In the genomic region with DNA sequence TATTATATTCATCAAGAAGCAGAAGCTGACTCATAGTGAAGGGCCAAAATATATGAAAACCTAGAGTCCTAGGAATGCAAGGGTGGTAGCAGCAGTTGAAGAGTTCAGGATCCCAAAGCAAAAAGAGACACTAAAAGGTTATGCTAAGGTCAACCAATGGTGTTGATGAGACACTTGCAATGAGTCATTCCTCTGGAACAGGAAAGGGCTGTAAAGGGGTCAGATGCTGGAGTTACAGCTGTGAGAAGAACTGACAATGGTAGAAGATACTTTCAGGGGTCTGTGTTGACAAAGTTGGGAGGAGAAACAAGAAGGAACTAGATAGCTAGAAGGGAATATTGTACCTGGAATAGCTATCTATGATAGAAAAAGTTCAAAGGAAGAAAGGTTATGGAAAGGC, we compare ENCODE assay signal across 18 cellular contexts. TPM values are rescaled to one million over a fixed set of nuclear protein-coding genes. Genes with fewer than 3 reads are reported as not detected.
DNase-seq lines count a peak whose midpoint lies in the region; ATAC-seq, FAIRE-seq and TF ChIP-seq lines count a peak whose summit lies in the region.
"Had no signal": no experiment of that assay in that cellular context is flagged by ENCODE, and none has a peak within 500 bp of the region (broad histone marks: within the 10 kb centered on the region; RNA-seq: fewer than 3 reads in every experiment).

No MANE protein-coding gene starts in this region.

- H3K27ac ChIP-seq in astrocyte (ENCODE audit: low read depth, low read length) (no peak overlapping the region), substantia nigra (ENCODE audit: low read depth, low read length, poor library complexity, severe bottlenecking) (no peak overlapping the region)
- H3K27ac ChIP-seq: gastrocnemius medialis had no signal

- H3K4me3 Mint-ChIP-seq in astrocyte (ENCODE audit: unreplicated experiment) = no peak overlapping the region
- H3K4me3 Mint-ChIP-seq: activated CD4-positive, alpha-beta T cell treated with anti-CD3 and anti-CD28 coated beads, Interleukin-2, amount 10 ng/mL, durations not matched to agents 7 days and 5 days; dendritic cell treated with granulocyte-macrophage colony-stimulating factor and Interleukin-4, amounts not matched to agents 40 ng/mL and 50 ng/mL, for 4 days; immature natural killer cell; T-helper 2 cell treated with Interferon-gamma antibody and Interleukin-4, amounts not matched to agents 5 μg/mL and 100 μg/mL, for 36 hours had no signal

- H2AFZ ChIP-seq in astrocyte (ENCODE audit: low read depth, low read length) = no peak overlapping the region

- H3K36me3 Mint-ChIP-seq in astrocyte (ENCODE audit: low read depth, unreplicated experiment) = no peaks in the 10 kb centered on the region

- no peak overlapping the region for H3K27ac Mint-ChIP-seq in astrocyte (ENCODE audit: unreplicated experiment)
- H3K27ac Mint-ChIP-seq: activated CD4-positive, alpha-beta T cell treated with anti-CD3 and anti-CD28 coated beads, Interleukin-2, amount 10 ng/mL, durations not matched to agents 7 days and 5 days; dendritic cell treated with granulocyte-macrophage colony-stimulating factor and Interleukin-4, amounts not matched to agents 40 ng/mL and 50 ng/mL, for 4 days; immature natural killer cell; T-helper 2 cell treated with Interferon-gamma antibody and Interleukin-4, amounts not matched to agents 5 μg/mL and 100 μg/mL, for 36 hours had no signal

- H3K36me3 ChIP-seq in astrocyte (ENCODE audit: insufficient read depth, low read length) = peaks cover 2% of the 10 kb centered on the region
- H3K36me3 ChIP-seq: gastrocnemius medialis had no signal

- no peak overlapping the region for H3K4me2 ChIP-seq in astrocyte (ENCODE audit: low read length)

- DNase-seq in AG10803 (ENCODE audit: low read depth) (peak; percentile 20), astrocyte (ENCODE audit: low read depth) (peak; percentile 4), glomerular visceral epithelial cell (ENCODE audit: extremely low spot score) (peak; percentile 12), substantia nigra (lab: John Stamatoyannopoulos, UW) (no peak), mucosa of gallbladder (ENCODE audit: low spot score) (no peak)
- DNase-seq: activated CD4-positive, alpha-beta T cell treated with anti-CD3 and anti-CD28 coated beads, Interleukin-2, amount 10 ng/mL, durations not matched to agents 7 days and 5 days; activated T-cell treated with anti-CD3 and anti-CD28 coated beads, Interleukin-2, amount 50 U/mL, for 48 hours; AML-193; gastrocnemius medialis; immature natural killer cell; NCI-H1694 treated with DMSO at 0.1 percent for 48 hours; NCI-H69 had no signal

- H3K9me3 ChIP-seq in astrocyte (ENCODE audit: insufficient read depth, low read depth, low read length) = no peaks in the 10 kb centered on the region
- H3K9me3 ChIP-seq: gastrocnemius medialis had no signal

- H3K27me3 ChIP-seq in astrocyte (ENCODE audit: insufficient read depth, low read length) = no peaks in the 10 kb centered on the region
- H3K27me3 ChIP-seq: gastrocnemius medialis had no signal

- no peak overlapping the region for H3K9ac ChIP-seq in astrocyte (ENCODE audit: low read length)

- no peak for FAIRE-seq in astrocyte (lab: Jason Lieb, UNC)
- FAIRE-seq: GM12878 had no signal

- H4K20me1 ChIP-seq in astrocyte (ENCODE audit: insufficient read depth, low read length) = no peaks in the 10 kb centered on the region

- no peaks in the 10 kb centered on the region for H3K9me3 Mint-ChIP-seq in astrocyte (ENCODE audit: unreplicated experiment)
- H3K9me3 Mint-ChIP-seq: activated CD4-positive, alpha-beta T cell treated with anti-CD3 and anti-CD28 coated beads, Interleukin-2, amount 10 ng/mL, durations not matched to agents 7 days and 5 days; dendritic cell treated with granulocyte-macrophage colony-stimulating factor and Interleukin-4, amounts not matched to agents 40 ng/mL and 50 ng/mL, for 4 days; T-helper 2 cell treated with Interferon-gamma antibody and Interleukin-4, amounts not matched to agents 5 μg/mL and 100 μg/mL, for 36 hours had no signal

- no peaks in the 10 kb centered on the region for H3K27me3 Mint-ChIP-seq in astrocyte (ENCODE audit: low read depth, unreplicated experiment)
- H3K27me3 Mint-ChIP-seq: activated CD4-positive, alpha-beta T cell treated with anti-CD3 and anti-CD28 coated beads, Interleukin-2, amount 10 ng/mL, durations not matched to agents 7 days and 5 days; dendritic cell treated with granulocyte-macrophage colony-stimulating factor and Interleukin-4, amounts not matched to agents 40 ng/mL and 50 ng/mL, for 4 days had no signal

- TF ChIP-seq CTCF in AG10803 (conservative IDR thresholded peaks at IDR 0.05; ENCODE audit: low read length) (no peak), astrocyte (IDR thresholded peaks at IDR 0.05; ENCODE audit: insufficient read depth, low read depth, low read length) (no peak)

- H3K4me3 ChIP-seq in AG10803 (ENCODE audit: low read length) = no peak overlapping the region
- no peak overlapping the region for H3K4me3 ChIP-seq in astrocyte (ENCODE audit: insufficient read depth, low read depth, low read length)
- H3K4me3 ChIP-seq: gastrocnemius medialis, GM12878 had no signal

- ATAC-seq in HG03342 (IDR thresholded peaks at IDR 0.05; ENCODE audit: unreplicated experiment) = peak; percentile 47
- ATAC-seq in GM19455 (IDR thresholded peaks at IDR 0.05; ENCODE audit: unreplicated experiment) = no peak
- ATAC-seq in HG02885 (IDR thresholded peaks at IDR 0.05; ENCODE audit: poor library complexity, unreplicated experiment) = no peak
- ATAC-seq: gastrocnemius medialis, GM12878 had no signal

- H3K4me1 ChIP-seq in astrocyte (ENCODE audit: insufficient read depth, low read length) = no peaks in the 10 kb centered on the region
- H3K4me1 ChIP-seq: gastrocnemius medialis had no signal

- peaks cover 9% of the 10 kb centered on the region for H3K4me1 Mint-ChIP-seq in astrocyte (ENCODE audit: low read depth, unreplicated experiment)
- H3K4me1 Mint-ChIP-seq: immature natural killer cell had no signal

- no peaks in the 10 kb centered on the region for H3K79me2 ChIP-seq in astrocyte (ENCODE audit: insufficient read depth, low read length)

RNA-seq across cellular contexts. Expression of gene ZGRF1, which starts 47.5 kb away (rescaled TPM):
- total RNA-seq in astrocyte (4.4 and 5.2 TPM in 2 replicates), mucosa of gallbladder (2.6 TPM)

RNA-seq across cellular contexts. Expression of gene LARP7, which starts 47.7 kb away (rescaled TPM):
- total RNA-seq in astrocyte (31.7 and 33.9 TPM in 2 replicates), mucosa of gallbladder (34.9 TPM)

Comparison
In these comparisons a context has a peak if more than half of its experiments do, and no peak if none do; other contexts are left out.
1. DNase-seq: peak in AG10803 (single experiment), astrocyte (single experiment) and glomerular visceral epithelial cell (single experiment); none in substantia nigra (0 of 49) and mucosa of gallbladder (single experiment).